ENCODE assay signal across 9 cellular contexts in genomic region chr1:89547563-89548485, GRCh38. TPM values are rescaled to one million over a fixed set of nuclear protein-coding genes. Genes with fewer than 3 reads are reported as not detected.
A peak's percentile ranks its signal among the peaks of the same experiment; 100 is the strongest.
DNase-seq lines count a peak whose midpoint lies in the region; ATAC-seq, FAIRE-seq and TF ChIP-seq lines count a peak whose summit lies in the region.
"Had no signal": no experiment of that assay in that cellular context is flagged by ENCODE, and none has a peak within 500 bp of the region (broad histone marks: within the 10 kb centered on the region; RNA-seq: fewer than 3 reads in every experiment).

No MANE protein-coding gene starts in this region.

- H3K4me3 ChIP-seq in bronchial epithelial cell (ENCODE audit: low read depth, low read length) (no peak overlapping the region), WERI-Rb-1 (ENCODE audit: low read depth, low read length) (no peak overlapping the region)

- FAIRE-seq in bronchial epithelial cell (lab: Jason Lieb, UNC), result peak; percentile 40

- ATAC-seq in HG02642 (IDR thresholded peaks at IDR 0.05; ENCODE audit: poor library complexity, unreplicated experiment), result no peak
- no peak for ATAC-seq in HG02588 (IDR thresholded peaks at IDR 0.05; ENCODE audit: unreplicated experiment)

- DNase-seq in DMS 273 (lab: John Stamatoyannopoulos, UW; ENCODE audit: unreplicated experiment), result peak; percentile 35
- no peak for DNase-seq in DMS 273 treated with DMSO at 0.1 percent for 48 hours (lab: John Stamatoyannopoulos, UW)
- DNase-seq in NCI-H2029 (lab: John Stamatoyannopoulos, UW), result peak; percentile 88
- DNase-seq in bronchial epithelial cell (ENCODE audit: low read depth), result peak; percentile 99
- DNase-seq in putamen (ENCODE audit: low spot score), result peak; percentile 62
- no peak for DNase-seq in WERI-Rb-1

- TF ChIP-seq CTCF in bronchial epithelial cell (IDR thresholded peaks at IDR 0.05; ENCODE audit: insufficient read depth, low read length, severe bottlenecking), result no peak
- no peak for TF ChIP-seq CTCF in WERI-Rb-1 (IDR thresholded peaks at IDR 0.05; ENCODE audit: low read depth, low read length)

- H3K36me3 ChIP-seq in bronchial epithelial cell (ENCODE audit: control insufficient read depth, insufficient read depth, low read length) (no peaks in the 10 kb centered on the region), WERI-Rb-1 (no peaks in the 10 kb centered on the region; the same call in 1 of the 2 replicates)

- H3K27me3 ChIP-seq in bronchial epithelial cell (ENCODE audit: control insufficient read depth, insufficient read depth, low read length) (no peaks in the 10 kb centered on the region), WERI-Rb-1 (ENCODE audit: insufficient read depth, low read depth, severe bottlenecking) (no peaks in the 10 kb centered on the region)

- no peak overlapping the region for H3K27ac ChIP-seq in WERI-Rb-1
- H3K27ac ChIP-seq: 22Rv1 had no signal

- no peaks in the 10 kb centered on the region for H3K9me3 ChIP-seq in WERI-Rb-1 (ENCODE audit: severe bottlenecking)

RNA-seq across cellular contexts. Expression of gene LRRC8B, which starts 23.2 kb away (rescaled TPM):
- total RNA-seq in bronchial epithelial cell, result 7.6 and 17.5 TPM in 2 replicates

Comparison
In these comparisons a context has a peak if more than half of its experiments do, and no peak if none do; other contexts are left out.
1. DNase-seq: peak in DMS 273 (single experiment), NCI-H2029 (single experiment), bronchial epithelial cell (single experiment) and putamen (single experiment); none in DMS 273 treated with DMSO at 0.1 percent for 48 hours (single experiment) and WERI-Rb-1 (single experiment).